Comparison of ENCODE assay signal across 1 cellular context in the genomic region with DNA sequence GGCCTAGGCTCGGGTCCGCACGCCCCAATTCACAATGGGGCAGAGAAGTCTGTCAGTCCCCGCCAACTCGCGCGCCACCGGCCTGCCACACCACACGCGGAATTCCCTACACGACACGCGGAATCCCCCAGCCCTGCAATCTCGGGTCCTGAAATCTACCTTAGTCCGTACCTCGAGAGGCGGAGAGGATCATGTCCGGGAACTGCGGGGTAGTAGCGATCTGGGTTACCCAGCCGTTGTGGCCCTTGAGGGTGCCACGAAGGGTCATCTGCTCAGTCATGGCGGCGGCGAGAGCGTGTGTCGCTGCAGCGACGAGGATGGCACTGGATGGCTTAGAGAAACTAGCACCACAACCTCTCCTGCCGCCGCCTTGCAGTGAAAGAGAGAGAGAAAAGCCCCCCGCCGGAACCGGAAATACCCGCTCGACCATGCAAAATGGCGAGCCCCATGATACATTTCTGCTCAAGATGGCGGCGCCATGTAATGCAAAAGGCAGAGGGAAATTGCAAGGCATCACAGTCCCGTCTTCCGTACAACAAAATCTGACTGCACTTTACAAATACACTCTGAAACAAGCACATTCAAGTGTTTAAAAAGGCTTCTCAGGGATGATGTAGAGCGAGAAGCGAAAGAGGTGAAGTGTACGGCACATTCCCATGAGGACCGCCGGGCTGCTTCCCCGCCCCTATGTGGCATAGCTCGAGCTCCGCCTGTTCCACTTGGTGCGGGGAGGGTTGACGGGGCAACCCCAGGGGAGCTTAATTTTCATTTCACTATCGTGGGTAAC.
TF ChIP-seq lines count a peak whose summit lies in the region.

A gene (minus strand): TSS at position 386 of the 787 bp plus-strand sequence. CDS start 106 bp downstream, at position 280.

TF ChIP-seq in HEK293, 187 proteins besides CTCF, POLR2A, EP300 and RAD21 (continued from another document and continues in another):
- TF ChIP-seq, protein P1, sequence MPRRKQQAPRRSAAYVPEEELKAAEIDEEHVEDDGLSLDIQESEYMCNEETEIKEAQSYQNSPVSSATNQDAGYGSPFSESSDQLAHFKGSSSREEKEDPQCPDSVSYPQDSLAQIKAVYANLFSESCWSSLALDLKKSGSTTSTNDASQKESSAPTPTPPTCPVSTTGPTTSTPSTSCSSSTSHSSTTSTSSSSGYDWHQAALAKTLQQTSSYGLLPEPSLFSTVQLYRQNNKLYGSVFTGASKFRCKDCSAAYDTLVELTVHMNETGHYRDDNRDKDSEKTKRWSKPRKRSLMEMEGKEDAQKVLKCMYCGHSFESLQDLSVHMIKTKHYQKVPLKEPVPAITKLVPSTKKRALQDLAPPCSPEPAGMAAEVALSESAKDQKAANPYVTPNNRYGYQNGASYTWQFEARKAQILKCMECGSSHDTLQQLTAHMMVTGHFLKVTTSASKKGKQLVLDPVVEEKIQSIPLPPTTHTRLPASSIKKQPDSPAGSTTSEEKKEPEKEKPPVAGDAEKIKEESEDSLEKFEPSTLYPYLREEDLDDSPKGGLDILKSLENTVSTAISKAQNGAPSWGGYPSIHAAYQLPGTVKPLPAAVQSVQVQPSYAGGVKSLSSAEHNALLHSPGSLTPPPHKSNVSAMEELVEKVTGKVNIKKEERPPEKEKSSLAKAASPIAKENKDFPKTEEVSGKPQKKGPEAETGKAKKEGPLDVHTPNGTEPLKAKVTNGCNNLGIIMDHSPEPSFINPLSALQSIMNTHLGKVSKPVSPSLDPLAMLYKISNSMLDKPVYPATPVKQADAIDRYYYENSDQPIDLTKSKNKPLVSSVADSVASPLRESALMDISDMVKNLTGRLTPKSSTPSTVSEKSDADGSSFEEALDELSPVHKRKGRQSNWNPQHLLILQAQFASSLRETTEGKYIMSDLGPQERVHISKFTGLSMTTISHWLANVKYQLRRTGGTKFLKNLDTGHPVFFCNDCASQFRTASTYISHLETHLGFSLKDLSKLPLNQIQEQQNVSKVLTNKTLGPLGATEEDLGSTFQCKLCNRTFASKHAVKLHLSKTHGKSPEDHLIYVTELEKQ (tag by site-specific recombination; IDR thresholded peaks at IDR 0.05; ENCODE audit: borderline replicate concordance), result peak; percentile 26; the same call in 1 of the 2 replicates
- peak; percentile 94; the same call in 1 of the 2 replicates for TF ChIP-seq GLI4 (tag by site-specific recombination; IDR thresholded peaks at IDR 0.05)
- TF ChIP-seq ZFP37 (tag by site-specific recombination; IDR thresholded peaks at IDR 0.05), result peak; percentile 93
- TF ChIP-seq, protein P2, sequence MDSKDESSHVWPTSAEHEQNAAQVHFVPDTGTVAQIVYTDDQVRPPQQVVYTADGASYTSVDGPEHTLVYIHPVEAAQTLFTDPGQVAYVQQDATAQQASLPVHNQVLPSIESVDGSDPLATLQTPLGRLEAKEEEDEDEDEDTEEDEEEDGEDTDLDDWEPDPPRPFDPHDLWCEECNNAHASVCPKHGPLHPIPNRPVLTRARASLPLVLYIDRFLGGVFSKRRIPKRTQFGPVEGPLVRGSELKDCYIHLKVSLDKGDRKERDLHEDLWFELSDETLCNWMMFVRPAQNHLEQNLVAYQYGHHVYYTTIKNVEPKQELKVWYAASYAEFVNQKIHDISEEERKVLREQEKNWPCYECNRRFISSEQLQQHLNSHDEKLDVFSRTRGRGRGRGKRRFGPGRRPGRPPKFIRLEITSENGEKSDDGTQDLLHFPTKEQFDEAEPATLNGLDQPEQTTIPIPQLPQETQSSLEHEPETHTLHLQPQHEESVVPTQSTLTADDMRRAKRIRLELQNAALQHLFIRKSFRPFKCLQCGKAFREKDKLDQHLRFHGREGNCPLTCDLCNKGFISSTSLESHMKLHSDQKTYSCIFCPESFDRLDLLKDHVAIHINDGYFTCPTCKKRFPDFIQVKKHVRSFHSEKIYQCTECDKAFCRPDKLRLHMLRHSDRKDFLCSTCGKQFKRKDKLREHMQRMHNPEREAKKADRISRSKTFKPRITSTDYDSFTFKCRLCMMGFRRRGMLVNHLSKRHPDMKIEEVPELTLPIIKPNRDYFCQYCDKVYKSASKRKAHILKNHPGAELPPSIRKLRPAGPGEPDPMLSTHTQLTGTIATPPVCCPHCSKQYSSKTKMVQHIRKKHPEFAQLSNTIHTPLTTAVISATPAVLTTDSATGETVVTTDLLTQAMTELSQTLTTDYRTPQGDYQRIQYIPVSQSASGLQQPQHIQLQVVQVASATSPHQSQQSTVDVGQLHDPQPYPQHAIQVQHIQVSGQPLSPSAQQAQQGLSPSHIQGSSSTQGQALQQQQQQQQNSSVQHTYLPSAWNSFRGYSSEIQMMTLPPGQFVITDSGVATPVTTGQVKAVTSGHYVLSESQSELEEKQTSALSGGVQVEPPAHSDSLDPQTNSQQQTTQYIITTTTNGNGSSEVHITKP (tag by site-specific recombination; IDR thresholded peaks at IDR 0.05), result no peak
- TF ChIP-seq, protein P3, sequence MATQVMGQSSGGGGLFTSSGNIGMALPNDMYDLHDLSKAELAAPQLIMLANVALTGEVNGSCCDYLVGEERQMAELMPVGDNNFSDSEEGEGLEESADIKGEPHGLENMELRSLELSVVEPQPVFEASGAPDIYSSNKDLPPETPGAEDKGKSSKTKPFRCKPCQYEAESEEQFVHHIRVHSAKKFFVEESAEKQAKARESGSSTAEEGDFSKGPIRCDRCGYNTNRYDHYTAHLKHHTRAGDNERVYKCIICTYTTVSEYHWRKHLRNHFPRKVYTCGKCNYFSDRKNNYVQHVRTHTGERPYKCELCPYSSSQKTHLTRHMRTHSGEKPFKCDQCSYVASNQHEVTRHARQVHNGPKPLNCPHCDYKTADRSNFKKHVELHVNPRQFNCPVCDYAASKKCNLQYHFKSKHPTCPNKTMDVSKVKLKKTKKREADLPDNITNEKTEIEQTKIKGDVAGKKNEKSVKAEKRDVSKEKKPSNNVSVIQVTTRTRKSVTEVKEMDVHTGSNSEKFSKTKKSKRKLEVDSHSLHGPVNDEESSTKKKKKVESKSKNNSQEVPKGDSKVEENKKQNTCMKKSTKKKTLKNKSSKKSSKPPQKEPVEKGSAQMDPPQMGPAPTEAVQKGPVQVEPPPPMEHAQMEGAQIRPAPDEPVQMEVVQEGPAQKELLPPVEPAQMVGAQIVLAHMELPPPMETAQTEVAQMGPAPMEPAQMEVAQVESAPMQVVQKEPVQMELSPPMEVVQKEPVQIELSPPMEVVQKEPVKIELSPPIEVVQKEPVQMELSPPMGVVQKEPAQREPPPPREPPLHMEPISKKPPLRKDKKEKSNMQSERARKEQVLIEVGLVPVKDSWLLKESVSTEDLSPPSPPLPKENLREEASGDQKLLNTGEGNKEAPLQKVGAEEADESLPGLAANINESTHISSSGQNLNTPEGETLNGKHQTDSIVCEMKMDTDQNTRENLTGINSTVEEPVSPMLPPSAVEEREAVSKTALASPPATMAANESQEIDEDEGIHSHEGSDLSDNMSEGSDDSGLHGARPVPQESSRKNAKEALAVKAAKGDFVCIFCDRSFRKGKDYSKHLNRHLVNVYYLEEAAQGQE (tag by site-specific recombination; IDR thresholded peaks at IDR 0.05), result peak; percentile 47; the same call in 1 of the 2 replicates
- TF ChIP-seq ZBTB17 (tag by site-specific recombination; IDR thresholded peaks at IDR 0.05), result peak; percentile 85
- TF ChIP-seq, protein P4, sequence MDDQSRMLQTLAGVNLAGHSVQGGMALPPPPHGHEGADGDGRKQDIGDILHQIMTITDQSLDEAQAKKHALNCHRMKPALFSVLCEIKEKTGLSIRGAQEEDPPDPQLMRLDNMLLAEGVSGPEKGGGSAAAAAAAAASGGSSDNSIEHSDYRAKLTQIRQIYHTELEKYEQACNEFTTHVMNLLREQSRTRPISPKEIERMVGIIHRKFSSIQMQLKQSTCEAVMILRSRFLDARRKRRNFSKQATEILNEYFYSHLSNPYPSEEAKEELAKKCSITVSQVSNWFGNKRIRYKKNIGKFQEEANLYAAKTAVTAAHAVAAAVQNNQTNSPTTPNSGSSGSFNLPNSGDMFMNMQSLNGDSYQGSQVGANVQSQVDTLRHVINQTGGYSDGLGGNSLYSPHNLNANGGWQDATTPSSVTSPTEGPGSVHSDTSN (CRISPR knock-in tag; IDR thresholded peaks at IDR 0.05), result 0 out of 2 replicates have a peak, but pooled peaks have one; percentile 31
- TF ChIP-seq, protein P5, sequence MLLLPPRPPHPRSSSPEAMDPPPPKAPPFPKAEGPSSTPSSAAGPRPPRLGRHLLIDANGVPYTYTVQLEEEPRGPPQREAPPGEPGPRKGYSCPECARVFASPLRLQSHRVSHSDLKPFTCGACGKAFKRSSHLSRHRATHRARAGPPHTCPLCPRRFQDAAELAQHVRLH (tag by site-specific recombination; IDR thresholded peaks at IDR 0.05), result peak; percentile 92
- TF ChIP-seq KLF10 (tag by site-specific recombination; IDR thresholded peaks at IDR 0.05), result no peak; the same call in 1 of the 2 replicates
- TF ChIP-seq ZNF239 (tag by site-specific recombination; IDR thresholded peaks at IDR 0.05), result 0 out of 2 replicates have a peak, but pooled peaks have one; percentile 52
- TF ChIP-seq YY1 (tag by site-specific recombination; IDR thresholded peaks at IDR 0.05), result peak; percentile 99
- peak; percentile 46 for TF ChIP-seq ZNF366 (tag by site-specific recombination; conservative IDR thresholded peaks at IDR 0.05)
- peak; percentile 46 for TF ChIP-seq ZNF629 (tag by site-specific recombination; IDR thresholded peaks at IDR 0.05)
- 0 out of 2 replicates have a peak, but pooled peaks have one; percentile 6 for TF ChIP-seq SCRT2 (tag by site-specific recombination; IDR thresholded peaks at IDR 0.05)
- TF ChIP-seq, protein P6, sequence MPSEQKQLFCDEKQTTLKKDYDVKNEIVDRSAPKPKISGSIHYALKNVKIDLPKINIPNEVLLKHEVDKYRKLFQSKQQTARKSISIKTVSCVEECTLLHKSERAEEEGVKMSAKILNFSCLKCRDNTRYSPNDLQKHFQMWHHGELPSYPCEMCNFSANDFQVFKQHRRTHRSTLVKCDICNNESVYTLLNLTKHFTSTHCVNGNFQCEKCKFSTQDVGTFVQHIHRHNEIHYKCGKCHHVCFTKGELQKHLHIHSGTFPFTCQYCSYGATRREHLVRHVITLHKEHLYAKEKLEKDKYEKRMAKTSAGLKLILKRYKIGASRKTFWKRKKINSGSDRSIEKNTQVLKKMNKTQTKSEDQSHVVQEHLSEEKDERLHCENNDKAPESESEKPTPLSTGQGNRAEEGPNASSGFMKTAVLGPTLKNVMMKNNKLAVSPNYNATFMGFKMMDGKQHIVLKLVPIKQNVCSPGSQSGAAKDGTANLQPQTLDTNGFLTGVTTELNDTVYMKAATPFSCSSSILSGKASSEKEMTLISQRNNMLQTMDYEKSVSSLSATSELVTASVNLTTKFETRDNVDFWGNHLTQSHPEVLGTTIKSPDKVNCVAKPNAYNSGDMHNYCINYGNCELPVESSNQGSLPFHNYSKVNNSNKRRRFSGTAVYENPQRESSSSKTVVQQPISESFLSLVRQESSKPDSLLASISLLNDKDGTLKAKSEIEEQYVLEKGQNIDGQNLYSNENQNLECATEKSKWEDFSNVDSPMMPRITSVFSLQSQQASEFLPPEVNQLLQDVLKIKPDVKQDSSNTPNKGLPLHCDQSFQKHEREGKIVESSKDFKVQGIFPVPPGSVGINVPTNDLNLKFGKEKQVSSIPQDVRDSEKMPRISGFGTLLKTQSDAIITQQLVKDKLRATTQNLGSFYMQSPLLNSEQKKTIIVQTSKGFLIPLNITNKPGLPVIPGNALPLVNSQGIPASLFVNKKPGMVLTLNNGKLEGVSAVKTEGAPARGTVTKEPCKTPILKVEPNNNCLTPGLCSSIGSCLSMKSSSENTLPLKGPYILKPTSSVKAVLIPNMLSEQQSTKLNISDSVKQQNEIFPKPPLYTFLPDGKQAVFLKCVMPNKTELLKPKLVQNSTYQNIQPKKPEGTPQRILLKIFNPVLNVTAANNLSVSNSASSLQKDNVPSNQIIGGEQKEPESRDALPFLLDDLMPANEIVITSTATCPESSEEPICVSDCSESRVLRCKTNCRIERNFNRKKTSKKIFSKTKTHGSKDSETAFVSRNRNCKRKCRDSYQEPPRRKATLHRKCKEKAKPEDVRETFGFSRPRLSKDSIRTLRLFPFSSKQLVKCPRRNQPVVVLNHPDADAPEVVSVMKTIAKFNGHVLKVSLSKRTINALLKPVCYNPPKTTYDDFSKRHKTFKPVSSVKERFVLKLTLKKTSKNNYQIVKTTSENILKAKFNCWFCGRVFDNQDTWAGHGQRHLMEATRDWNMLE (tag by site-specific recombination; conservative IDR thresholded peaks at IDR 0.05; ENCODE audit: low read depth), result peak; percentile 44; the same call in 1 of the 2 replicates
- TF ChIP-seq, protein P7, sequence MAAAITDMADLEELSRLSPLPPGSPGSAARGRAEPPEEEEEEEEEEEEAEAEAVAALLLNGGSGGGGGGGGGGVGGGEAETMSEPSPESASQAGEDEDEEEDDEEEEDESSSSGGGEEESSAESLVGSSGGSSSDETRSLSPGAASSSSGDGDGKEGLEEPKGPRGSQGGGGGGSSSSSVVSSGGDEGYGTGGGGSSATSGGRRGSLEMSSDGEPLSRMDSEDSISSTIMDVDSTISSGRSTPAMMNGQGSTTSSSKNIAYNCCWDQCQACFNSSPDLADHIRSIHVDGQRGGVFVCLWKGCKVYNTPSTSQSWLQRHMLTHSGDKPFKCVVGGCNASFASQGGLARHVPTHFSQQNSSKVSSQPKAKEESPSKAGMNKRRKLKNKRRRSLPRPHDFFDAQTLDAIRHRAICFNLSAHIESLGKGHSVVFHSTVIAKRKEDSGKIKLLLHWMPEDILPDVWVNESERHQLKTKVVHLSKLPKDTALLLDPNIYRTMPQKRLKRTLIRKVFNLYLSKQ (tag by site-specific recombination; IDR thresholded peaks at IDR 0.05; ENCODE audit: borderline replicate concordance), result no peak
- TF ChIP-seq ZNF610 (tag by site-specific recombination; IDR thresholded peaks at IDR 0.05; ENCODE audit: borderline replicate concordance), result peak; percentile 57
- TF ChIP-seq ZNF658 (tag by site-specific recombination; IDR thresholded peaks at IDR 0.05), result no peak
- TF ChIP-seq, protein P8, sequence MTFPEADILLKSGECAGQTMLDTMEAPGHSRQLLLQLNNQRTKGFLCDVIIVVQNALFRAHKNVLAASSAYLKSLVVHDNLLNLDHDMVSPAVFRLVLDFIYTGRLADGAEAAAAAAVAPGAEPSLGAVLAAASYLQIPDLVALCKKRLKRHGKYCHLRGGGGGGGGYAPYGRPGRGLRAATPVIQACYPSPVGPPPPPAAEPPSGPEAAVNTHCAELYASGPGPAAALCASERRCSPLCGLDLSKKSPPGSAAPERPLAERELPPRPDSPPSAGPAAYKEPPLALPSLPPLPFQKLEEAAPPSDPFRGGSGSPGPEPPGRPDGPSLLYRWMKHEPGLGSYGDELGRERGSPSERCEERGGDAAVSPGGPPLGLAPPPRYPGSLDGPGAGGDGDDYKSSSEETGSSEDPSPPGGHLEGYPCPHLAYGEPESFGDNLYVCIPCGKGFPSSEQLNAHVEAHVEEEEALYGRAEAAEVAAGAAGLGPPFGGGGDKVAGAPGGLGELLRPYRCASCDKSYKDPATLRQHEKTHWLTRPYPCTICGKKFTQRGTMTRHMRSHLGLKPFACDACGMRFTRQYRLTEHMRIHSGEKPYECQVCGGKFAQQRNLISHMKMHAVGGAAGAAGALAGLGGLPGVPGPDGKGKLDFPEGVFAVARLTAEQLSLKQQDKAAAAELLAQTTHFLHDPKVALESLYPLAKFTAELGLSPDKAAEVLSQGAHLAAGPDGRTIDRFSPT (tag by site-specific recombination; IDR thresholded peaks at IDR 0.05), result peak; percentile 91
- peak; percentile 99 for TF ChIP-seq YY2 (tag by site-specific recombination; IDR thresholded peaks at IDR 0.05)
- peak; percentile 52; the same call in 1 of the 2 replicates for TF ChIP-seq WT1 (tag by site-specific recombination; IDR thresholded peaks at IDR 0.05)
- peak; percentile 35; the same call in 1 of the 2 replicates for TF ChIP-seq KLF8 (tag by site-specific recombination; IDR thresholded peaks at IDR 0.05)
- TF ChIP-seq ZNF157 (tag by site-specific recombination; IDR thresholded peaks at IDR 0.05), result no peak
- peak; percentile 88 for TF ChIP-seq ZSCAN30 (tag by site-specific recombination; IDR thresholded peaks at IDR 0.05)
- no peak for TF ChIP-seq ZNF302 (tag by site-specific recombination; IDR thresholded peaks at IDR 0.05; ENCODE audit: low read depth)
- peak; percentile 83 for TF ChIP-seq SP3 (tag by site-specific recombination; IDR thresholded peaks at IDR 0.05)
- peak; percentile 67; the same call in 1 of the 2 replicates for TF ChIP-seq TCF7L2 (IDR thresholded peaks at IDR 0.05; ENCODE audit: borderline replicate concordance, low read depth, low read length)
- TF ChIP-seq ZNF555 (tag by site-specific recombination; conservative IDR thresholded peaks at IDR 0.05), result no peak
